ENCODE assay signal across 16 cellular contexts in the genomic region with DNA sequence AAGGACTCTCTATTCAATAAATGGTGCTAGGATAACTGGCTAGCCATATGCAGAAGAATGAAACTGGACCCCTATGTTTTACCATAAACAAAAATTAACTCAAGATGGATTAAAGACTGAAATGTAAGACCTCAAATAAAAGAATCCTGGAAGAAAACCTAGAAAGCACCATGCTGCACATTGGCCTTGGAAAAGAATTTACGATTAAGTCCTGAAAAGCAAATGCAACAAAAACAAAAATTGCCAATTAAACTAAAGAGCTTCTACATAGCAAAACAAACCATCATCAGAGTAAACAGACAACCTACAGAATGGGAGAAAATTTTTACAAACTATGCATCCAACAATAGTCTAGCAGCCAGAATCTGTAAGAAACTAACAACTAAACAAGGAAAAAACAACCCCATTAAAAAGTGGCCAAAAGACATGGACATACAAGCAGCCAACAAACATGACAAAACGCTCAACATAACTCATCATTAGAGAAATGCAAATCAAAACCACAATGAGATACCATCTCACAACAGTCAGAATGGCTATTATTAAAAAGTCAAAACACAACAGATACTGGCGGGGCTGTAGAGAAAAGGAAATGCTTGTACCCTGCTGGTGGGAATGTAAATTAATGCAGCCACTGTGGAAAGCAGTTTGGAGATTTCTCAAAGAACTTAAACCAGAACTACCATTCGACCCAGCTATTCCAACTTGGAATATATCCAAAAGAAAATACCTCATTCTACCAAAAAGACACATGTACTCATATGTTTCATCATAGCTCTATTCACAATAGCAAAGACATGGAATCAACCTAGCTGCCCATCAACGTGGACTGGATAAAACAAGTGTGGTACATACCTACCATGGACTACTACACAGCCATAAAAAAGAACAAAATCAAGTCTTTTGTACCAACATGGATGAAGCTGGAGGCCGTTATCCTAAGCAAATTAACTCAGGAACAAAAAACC. TPM values are rescaled to one million over a fixed set of nuclear protein-coding genes. Genes with fewer than 3 reads are reported as not detected.
DNase-seq lines count a peak whose midpoint lies in the region; ATAC-seq, FAIRE-seq and TF ChIP-seq lines count a peak whose summit lies in the region.
"Had no signal": no experiment of that assay in that cellular context is flagged by ENCODE, and none has a peak within 500 bp of the region (broad histone marks: within the 10 kb centered on the region; RNA-seq: fewer than 3 reads in every experiment).

No MANE protein-coding gene starts in this region.

- peak in 1 of 2 donors; percentile 71 for DNase-seq in cardiac muscle cell (ENCODE audit: low read depth in 1 of 2, low spot score in 1 of 2)
- no peak for DNase-seq in left cardiac atrium
- peak; percentile 64 for DNase-seq in choroid plexus epithelial cell (ENCODE audit: low read depth)
- no peak for DNase-seq in urothelium cell line (ENCODE audit: low spot score)
- no peak for DNase-seq in germinal center (ENCODE audit: low spot score)
- DNase-seq in heart right ventricle = no peak
- no peak for DNase-seq in NCI-H510A treated with DMSO at 0.1 percent for 48 hours (lab: John Stamatoyannopoulos, UW)
- DNase-seq: 8988T; activated CD4-positive, alpha-beta T cell treated with anti-CD3 and anti-CD28 coated beads, Interleukin-2, amount 50 U/mL, for 4 hours; anterior cingulate cortex; gastrocnemius medialis; GF-D8; midbrain; SHP77 treated with DMSO at 0.1 percent for 48 hours had no signal

- ATAC-seq in left cardiac atrium (no peak), HG03432 (IDR thresholded peaks at IDR 0.05; ENCODE audit: unreplicated experiment) (peak; percentile 57), heart right ventricle (no peak)
- ATAC-seq: gastrocnemius medialis had no signal

- FAIRE-seq in urothelium cell line (lab: Jason Lieb, UNC) = peak; percentile 69

- H3K9me3 ChIP-seq in cardiac muscle cell (ENCODE audit: low read depth) (no peaks in the 10 kb centered on the region), heart right ventricle (no peaks in the 10 kb centered on the region)
- H3K9me3 ChIP-seq: gastrocnemius medialis had no signal

- no peak overlapping the region for H3K27ac ChIP-seq in cardiac muscle cell
- H3K27ac ChIP-seq in heart right ventricle = no peak overlapping the region
- H3K27ac ChIP-seq: gastrocnemius medialis, HL-60 had no signal

- TF ChIP-seq CTCF in cardiac muscle cell (IDR thresholded peaks at IDR 0.05; ENCODE audit: low read depth, low read length) (peak; percentile 36), choroid plexus epithelial cell (conservative IDR thresholded peaks at IDR 0.05; ENCODE audit: low read depth, low read length) (peak; percentile 32), heart right ventricle (IDR thresholded peaks at IDR 0.05) (no peak)

- WGBS in heart right ventricle, 2 donors = 90 to 91% methylated on average over 6 of the region's 6 CpGs

- H3K4me3 ChIP-seq in cardiac muscle cell = no peak overlapping the region
- H3K4me3 ChIP-seq in choroid plexus epithelial cell (ENCODE audit: low read depth, low read length) = no peak overlapping the region
- no peak overlapping the region for H3K4me3 ChIP-seq in heart right ventricle
- H3K4me3 ChIP-seq: gastrocnemius medialis had no signal

- H3K36me3 ChIP-seq in cardiac muscle cell (peaks cover 5% of the 10 kb centered on the region), heart right ventricle (peaks cover 0 to 28% (median 6%) of the 10 kb centered on the region in 9 donors)

- H3K4me1 ChIP-seq in cardiac muscle cell (ENCODE audit: low read depth) (no peaks in the 10 kb centered on the region), heart right ventricle (no peaks in the 10 kb centered on the region)
- H3K4me1 ChIP-seq: gastrocnemius medialis had no signal

- intact Hi-C loops in left cardiac atrium (cut with DNase I) (no loop called here), heart right ventricle (cut with DNase I) (no loop called here)

- H3K27me3 ChIP-seq in cardiac muscle cell = no peaks in the 10 kb centered on the region
- H3K27me3 ChIP-seq in heart right ventricle = no peaks in the 10 kb centered on the region
- H3K27me3 ChIP-seq: gastrocnemius medialis had no signal

RNA-seq across cellular contexts. Expression of gene SEPTIN10, which starts 30.6 kb away (rescaled TPM):
- total RNA-seq in cardiac muscle cell (51.7 and 77.3 TPM in 2 replicates), left cardiac atrium (10 to 100 TPM; 50.6 to 63.4 TPM), heart right ventricle (10 to 100 TPM; 39.8 to 61.0 (median 53.0) TPM)
- polyA plus RNA-seq in cardiac muscle cell (60.0 and 92.5 TPM in 2 replicates), heart right ventricle (10 to 100 TPM; 20.9 to 21.6 TPM)

RNA-seq across cellular contexts. Expression of gene SOWAHC, which starts 31.0 kb away (rescaled TPM):
- total RNA-seq in cardiac muscle cell (11.7 and 13.0 TPM in 2 replicates), left cardiac atrium (1 to 10 TPM; 3.2 to 3.9 TPM), heart right ventricle (1 to 10 TPM; 1.7 to 3.9 (median 2.1) TPM)
- polyA plus RNA-seq in cardiac muscle cell (8.5 and 13.4 TPM in 2 replicates), heart right ventricle (1 to 10 TPM; 1.1 to 1.2 TPM)

Comparison
In these comparisons a context has a peak if more than half of its experiments do, and no peak if none do; other contexts are left out.
1. CTCF ChIP-seq: peak in cardiac muscle cell (single experiment) and choroid plexus epithelial cell (single experiment); none in heart right ventricle (0 of 9).